ENCODE assay signal across 24 cellular contexts in the genomic region with DNA sequence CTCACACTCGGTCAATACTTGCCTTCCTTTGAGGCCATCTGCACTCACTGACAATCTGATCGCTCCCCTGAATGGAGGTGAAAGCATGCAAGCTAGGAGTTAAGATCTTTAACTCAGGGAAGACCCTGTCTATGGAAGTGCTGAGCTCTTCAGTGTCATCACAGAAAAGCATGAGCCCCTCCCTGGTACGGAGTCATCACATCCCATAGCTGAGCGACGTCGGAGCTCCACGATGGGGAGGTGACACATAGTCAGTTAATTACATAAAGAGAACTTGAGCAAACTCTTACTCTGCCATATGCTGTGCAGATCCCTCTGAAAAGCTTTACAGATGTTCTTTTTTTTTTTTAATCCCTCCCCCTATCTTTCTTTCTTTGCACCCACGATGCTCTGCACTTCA.
"Had no signal": no experiment of that assay in that cellular context is flagged by ENCODE, and none has a peak within 500 bp of the region (broad histone marks: within the 10 kb centered on the region; RNA-seq: fewer than 3 reads in every experiment).

No MANE protein-coding gene starts in this region.

- ATAC-seq: activated CD4-positive, CD25-positive, alpha-beta regulatory T cell treated with anti-CD3 and anti-CD28 coated beads, Interleukin-2, amount 50 U/mL, for 24 hours; activated CD8-positive, alpha-beta memory T cell treated with anti-CD3 and anti-CD28 coated beads, Interleukin-2, amount 10 ng/mL, durations not matched to agents 7 days and 5 days; activated naive CD4-positive, alpha-beta T cell treated with anti-CD3 and anti-CD28 coated beads, Interleukin-2, amount 50 U/mL, for 72 hours; activated naive CD8-positive, alpha-beta T cell treated with anti-CD3 and anti-CD28 coated beads, Interleukin-2, amount 50 U/mL, for 24 hours; body of pancreas; Panc1; Right ventricle myocardium inferior; SK-N-SH treated with all-trans-retinoic acid at 6 μM for 48 hours had no signal

- H3K27ac ChIP-seq: ascending aorta, body of pancreas, KMS-11, SJSA1 had no signal

- H3K4me1 ChIP-seq: ascending aorta, body of pancreas, SJSA1 had no signal

- H3K9me3 ChIP-seq: ascending aorta, body of pancreas had no signal

- H3K27me3 ChIP-seq: ascending aorta, body of pancreas, SJSA1 had no signal

- H3K4me2 ChIP-seq: KMS-11 had no signal

- DNase-seq: activated CD4-positive, alpha-beta T cell treated with anti-CD3 and anti-CD28 coated beads for 48 hours; activated CD4-positive, alpha-beta T cell treated with anti-CD3 and anti-CD28 coated beads, Interleukin-2, amount 50 U/mL, for 48 hours; activated CD8-positive, alpha-beta memory T cell treated with anti-CD3 and anti-CD28 coated beads, Interleukin-2, amount 10 ng/mL, durations not matched to agents 7 days and 5 days; activated effector memory CD4-positive, alpha-beta T cell treated with Interleukin-2 at 50 U/mL for 16 hours; activated naive CD4-positive, alpha-beta T cell; activated naive CD8-positive, alpha-beta T cell treated with anti-CD3 and anti-CD28 coated beads, Interleukin-2, amount 50 U/mL, for 24 hours; activated T-cell treated with anti-CD3 and anti-CD28 coated beads, Interleukin-2, amount 50 U/mL, for 24 hours; amniotic stem cell; body of pancreas; NCI-H1092; NCI-H187; NCI-H226; NCI-H748 treated with DMSO at 0.1 percent for 48 hours; OCI-M1; RPMI8226; SW 1271 had no signal

- H3K4me3 ChIP-seq: ascending aorta, body of pancreas, SJSA1 had no signal

- H3K36me3 ChIP-seq: ascending aorta, SJSA1 had no signal

- H3K9ac ChIP-seq: KMS-11 had no signal
